8 cellular contexts compared by ENCODE assay signal in genomic region chr17:4948166-4948996, GRCh38. TPM values are rescaled to one million over a fixed set of nuclear protein-coding genes. Genes with fewer than 3 reads are reported as not detected.
DNase-seq lines count a peak whose midpoint lies in the region; ATAC-seq and TF ChIP-seq lines count a peak whose summit lies in the region.

Gene PFN1 (minus strand): TSS chr17:4948530. CDS start chr17:4948394, 136 bp downstream.

- DNase-seq in DND-41: peak; percentile 94
- peak; percentile 79 for DNase-seq in NCI-H2171 (lab: John Stamatoyannopoulos, UW)
- peak; percentile 81 to 92 for DNase-seq in T47D (ENCODE audit: low read depth in 1 of 2, low spot score in 1 of 2)

- H3K4me2 ChIP-seq in DND-41 (ENCODE audit: insufficient read depth, low read length): peak within 1 kb of the TSS; percentile 97

- peak within 1 kb of the TSS; percentile 72 to 91 for H3K4me3 ChIP-seq in DND-41 (ENCODE audit: low read depth in 1 of 2, low read length in 2 of 2)
- peak within 1 kb of the TSS; percentile 98 for H3K4me3 ChIP-seq in iPS-20b (ENCODE audit: low read length)
- peak within 1 kb of the TSS; percentile 91 to 98 (median 95) for H3K4me3 ChIP-seq in skeletal muscle tissue (ENCODE audit: low read length in 3 of 3)

- H2AFZ ChIP-seq in DND-41 (ENCODE audit: low read depth, low read length): peak within 1 kb of the TSS; percentile 82

- H3K9me3 ChIP-seq in DND-41 (ENCODE audit: insufficient read depth, low read length, severe bottlenecking): no peaks in the 10 kb centered on the region
- no peaks in the 10 kb centered on the region for H3K9me3 ChIP-seq in iPS-20b (ENCODE audit: insufficient read depth, low read depth, low read length)
- H3K9me3 ChIP-seq in skeletal muscle tissue (ENCODE audit: control insufficient read depth in 3 of 3, low read length in 3 of 3): no peaks in the 10 kb centered on the region

- peak within 1 kb of the TSS; percentile 98 for H3K9ac ChIP-seq in DND-41 (ENCODE audit: low read depth, low read length)
- H3K9ac ChIP-seq in iPS-20b (ENCODE audit: low read depth, low read length): peak within 1 kb of the TSS; percentile 99
- peak within 1 kb of the TSS; percentile 89 to 97 (median 93) for H3K9ac ChIP-seq in skeletal muscle tissue (ENCODE audit: low read depth in 1 of 3, low read length in 3 of 3)

- H3K36me3 ChIP-seq in DND-41 (ENCODE audit: insufficient read depth, low read length) (peaks cover 47% of the 10 kb centered on the region), iPS-20b (ENCODE audit: insufficient read depth, low read depth, low read length) (peaks cover 38% of the 10 kb centered on the region), skeletal muscle tissue (ENCODE audit: control insufficient read depth in 3 of 3, insufficient read depth in 3 of 3, low read length in 3 of 3) (peaks cover 29 to 43% (median 36%) of the 10 kb centered on the region in 3 donors)

- ATAC-seq in DND-41 (ENCODE audit: insufficient read depth, low read depth): peak; percentile 37
- ATAC-seq in HG02763 (IDR thresholded peaks at IDR 0.05; ENCODE audit: unreplicated experiment): peak; percentile 21
- ATAC-seq in GM18861 (IDR thresholded peaks at IDR 0.05; ENCODE audit: unreplicated experiment): no peak

- H3K79me2 ChIP-seq in DND-41 (ENCODE audit: insufficient read depth, low read length): peaks cover 60% of the 10 kb centered on the region

- TF ChIP-seq CTCF in DND-41 (IDR thresholded peaks at IDR 0.05; ENCODE audit: borderline replicate concordance, extremely low read depth, low read length, poor library complexity, severe bottlenecking) (peak; percentile 8), VCaP (conservative IDR thresholded peaks at IDR 0.05) (no peak)

- H3K4me1 ChIP-seq in DND-41 (ENCODE audit: insufficient read depth, low read length) (peaks cover 60% of the 10 kb centered on the region), iPS-20b (ENCODE audit: insufficient read depth, low read length) (peaks cover 21% of the 10 kb centered on the region), skeletal muscle tissue (ENCODE audit: control insufficient read depth in 3 of 3, insufficient read depth in 3 of 3, low read length in 3 of 3) (peaks cover 38 to 61% (median 40%) of the 10 kb centered on the region in 3 donors)

- peaks cover 38% of the 10 kb centered on the region for H4K20me1 ChIP-seq in DND-41 (ENCODE audit: insufficient read depth, low read length)

- H3K27ac ChIP-seq in DND-41 (ENCODE audit: low read length) (peak within 1 kb of the TSS; percentile 99), VCaP (peak within 1 kb of the TSS; percentile 91), iPS-20b (ENCODE audit: low read length) (peak within 1 kb of the TSS; percentile 99), skeletal muscle tissue (ENCODE audit: low read depth, low read length) (peak within 1 kb of the TSS; percentile 98)

- H3K27me3 ChIP-seq in DND-41 (ENCODE audit: insufficient read depth, low read length, poor library complexity) (no peaks in the 10 kb centered on the region), iPS-20b (ENCODE audit: insufficient read depth, low read length) (no peaks in the 10 kb centered on the region), skeletal muscle tissue (ENCODE audit: control insufficient read depth in 3 of 3, insufficient read depth in 3 of 3, low read length in 3 of 3) (no peaks in the 10 kb centered on the region)

- in situ Hi-C loops in T47D (cut with HindIII; ENCODE audit: low pct_unique_long_range_greater_than_20kb, low sequenced_read_pairs): no loop called here

RNA-seq across cellular contexts. Expression of gene PFN1, which starts in this region (rescaled TPM):
- total RNA-seq in skeletal muscle tissue: 137 TPM
